Comparison of ENCODE assay signal across 15 cellular contexts in the genomic region with DNA sequence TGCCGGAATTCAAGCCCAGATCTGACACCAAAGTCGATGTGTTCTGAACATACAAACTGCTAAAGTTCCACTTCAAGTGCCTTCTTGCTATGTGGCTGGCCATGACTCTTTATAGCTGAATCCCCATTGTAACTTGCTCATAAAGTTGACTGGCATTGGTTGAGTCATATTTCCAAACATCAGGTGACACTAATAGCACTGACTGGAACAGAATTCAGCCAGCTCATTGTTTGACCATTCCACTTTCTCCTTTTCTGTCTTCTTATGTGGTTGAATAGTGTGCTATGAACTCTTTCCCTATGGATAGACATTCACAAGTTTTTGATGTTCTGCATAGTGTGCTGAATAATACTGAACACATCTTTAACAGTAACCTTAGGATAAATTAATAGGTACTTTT.
"Had no signal": no experiment of that assay in that cellular context is flagged by ENCODE, and none has a peak within 500 bp of the region (broad histone marks: within the 10 kb centered on the region; RNA-seq: fewer than 3 reads in every experiment).

No MANE protein-coding gene starts in this region.

- H3K27me3 ChIP-seq: brain microvascular endothelial cell, stomach, uterus had no signal

- H3K9ac ChIP-seq: parathyroid adenoma had no signal

- DNase-seq: activated CD4-positive, alpha-beta T cell treated with anti-CD3 and anti-CD28 coated beads, Interleukin-2, amount 50 U/mL, for 4 hours; activated naive CD4-positive, alpha-beta T cell treated with anti-CD3 and anti-CD28 coated beads, Interleukin-2, amount 50 U/mL, for 16 hours; activated T-cell treated with anti-CD3 and anti-CD28 coated beads, Interleukin-2, amount 50 U/mL, for 1 hour; amniotic stem cell; brain microvascular endothelial cell; left cardiac atrium; naive thymus-derived CD4-positive, alpha-beta T cell; retina; stomach; uterus had no signal

- H3K9me3 ChIP-seq: uterus had no signal

- H3K36me3 ChIP-seq: brain microvascular endothelial cell, gastroesophageal sphincter, stomach, uterus had no signal

- H3K27ac ChIP-seq: brain microvascular endothelial cell, gastroesophageal sphincter, parathyroid adenoma, skin epidermis, stomach, uterus had no signal

- H3K4me3 ChIP-seq: gastroesophageal sphincter, lung, skin epidermis, stomach, uterus had no signal

- H2AFZ ChIP-seq: parathyroid adenoma had no signal

- H3K4me1 ChIP-seq: gastroesophageal sphincter, parathyroid adenoma, stomach, uterus had no signal

- ATAC-seq: activated CD4-positive, CD25-positive, alpha-beta regulatory T cell treated with anti-CD3 and anti-CD28 coated beads, Interleukin-2, amount 50 U/mL, for 24 hours; gastroesophageal sphincter; left cardiac atrium; naive thymus-derived CD4-positive, alpha-beta T cell had no signal
